Comparison of ENCODE assay signal across 17 cellular contexts in the genomic region with DNA sequence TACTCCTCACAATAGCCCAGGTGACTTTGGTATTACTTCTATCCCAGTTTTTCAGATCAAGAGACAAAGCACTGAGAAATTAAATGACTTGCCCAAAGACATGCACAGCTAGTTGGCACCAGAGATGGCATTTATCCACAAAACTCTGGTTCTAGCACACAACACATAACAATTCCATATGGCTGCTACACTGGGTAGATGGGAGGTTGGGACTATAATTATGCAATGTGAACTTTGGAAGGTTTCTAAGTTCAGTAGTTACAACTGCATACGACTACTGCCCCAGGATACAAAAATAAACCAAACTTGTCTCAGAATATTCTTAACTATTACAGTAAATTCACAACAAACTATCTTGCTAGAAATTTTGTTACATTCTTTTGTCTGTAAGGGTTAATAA. TPM values are rescaled to one million over a fixed set of nuclear protein-coding genes. Genes with fewer than 3 reads are reported as not detected.
DNase-seq lines count a peak whose midpoint lies in the region; ATAC-seq, FAIRE-seq and TF ChIP-seq lines count a peak whose summit lies in the region.
"Had no signal": no experiment of that assay in that cellular context is flagged by ENCODE, and none has a peak within 500 bp of the region (broad histone marks: within the 10 kb centered on the region; RNA-seq: fewer than 3 reads in every experiment).

No MANE protein-coding gene starts in this region.

- 0 out of 4 replicates have a peak, but pooled peaks of 1 of the 2 experiments have one; percentile 17 for TF ChIP-seq EP300 in HepG2 (IDR thresholded peaks at IDR 0.05; ENCODE audit: low read depth in 2 of 2, low read length in 2 of 2)
- no peak for TF ChIP-seq EP300 in HepG2 (CRISPR knock-in tag; IDR thresholded peaks at IDR 0.05; ENCODE audit: borderline replicate concordance)

- no peak for TF ChIP-seq RAD21 in HepG2 (CRISPR knock-in tag; IDR thresholded peaks at IDR 0.05)

- H2AFZ ChIP-seq in HepG2 (ENCODE audit: low read length) (no peak overlapping the region), osteoblast (ENCODE audit: low read length) (no peak overlapping the region)

- H3K36me3 Mint-ChIP-seq in naive thymus-derived CD8-positive, alpha-beta T cell = no peaks in the 10 kb centered on the region

- H3K4me2 ChIP-seq in HepG2 (ENCODE audit: low read depth, low read length) = no peak overlapping the region
- no peak overlapping the region for H3K4me2 ChIP-seq in osteoblast (ENCODE audit: insufficient read depth, low read length)
- H3K4me2 ChIP-seq: BLaER1 treated with 17β-estradiol and CSF1 and Interleukin-3, amounts not matched to agents 10 nM and 100 nM had no signal

- no peaks in the 10 kb centered on the region for H3K4me1 Mint-ChIP-seq in naive thymus-derived CD8-positive, alpha-beta T cell

- FAIRE-seq in HepG2 (lab: Jason Lieb, UNC) = no peak
- FAIRE-seq in urothelium cell line (lab: Jason Lieb, UNC) = no peak
- FAIRE-seq: GM12892 had no signal

- no peak for TF ChIP-seq POLR2A in HepG2 (IDR thresholded peaks at IDR 0.05; ENCODE audit: insufficient read depth in 1 of 2, low read depth in 2 of 2, low read length in 2 of 2)

- DNase-seq in heart right ventricle = no peak
- no peak for DNase-seq in Right ventricle myocardium superior
- peak; percentile 24 for DNase-seq in HepG2 (ENCODE audit: low spot score)
- peak; percentile 50 for DNase-seq in osteoblast (ENCODE audit: insufficient read length, low spot score, missing footprints)
- DNase-seq in superior temporal gyrus (ENCODE audit: extremely low spot score) = peak; percentile 17
- no peak for DNase-seq in urothelium cell line (ENCODE audit: low spot score)
- no peak for DNase-seq in naive thymus-derived CD8-positive, alpha-beta T cell
- DNase-seq: ACHN; CD4-positive, alpha-beta T cell; DND-41; GDM1; GOT3; H9 had no signal

- H3K4me3 ChIP-seq in heart right ventricle (no peak overlapping the region), HepG2 (replicated peaks in 1 of 3; ENCODE audit: insufficient read depth in 1 of 3, low read depth in 2 of 3, low read length in 3 of 3) (no peak overlapping the region), osteoblast (ENCODE audit: insufficient read depth, low read length) (no peak overlapping the region)
- H3K4me3 ChIP-seq: BLaER1 treated with 17β-estradiol and CSF1 and Interleukin-3, amounts not matched to agents 10 nM and 100 nM had no signal

- WGBS in heart right ventricle, 2 donors = 37 to 44% methylated on average over 1 of the region's 1 CpG
- WGBS in HepG2 (ENCODE audit: low lambda C conversion rate) = 0% methylated on average over 1 of the region's 1 CpG

- H3K9me3 Mint-ChIP-seq in naive thymus-derived CD8-positive, alpha-beta T cell = peaks cover 0 to 2% (median 0%) of the 10 kb centered on the region in 9 donors
- H3K9me3 Mint-ChIP-seq: CD4-positive, alpha-beta T cell; H9 had no signal

- in situ Hi-C loops in HepG2 (cut with HindIII; ENCODE audit: extremely low pct_ligation_motif_present, low pct_unique_long_range_greater_than_20kb) = no loop called here

- H3K27me3 Mint-ChIP-seq in naive thymus-derived CD8-positive, alpha-beta T cell = peaks cover 0 to 2% (median 0%) of the 10 kb centered on the region in 5 donors

- H4K20me1 ChIP-seq in HepG2 (ENCODE audit: insufficient read depth, low read length) (no peaks in the 10 kb centered on the region), osteoblast (ENCODE audit: insufficient read depth, low read length) (no peaks in the 10 kb centered on the region)
- H4K20me1 ChIP-seq: BLaER1 treated with 17β-estradiol and CSF1 and Interleukin-3, amounts not matched to agents 10 nM and 100 nM had no signal

- H3K36me3 ChIP-seq in heart right ventricle = no peaks in the 10 kb centered on the region
- no peaks in the 10 kb centered on the region for H3K36me3 ChIP-seq in HepG2 (replicated peaks in 1 of 2; ENCODE audit: control insufficient read depth in 1 of 2, insufficient read depth in 2 of 2, low read length in 2 of 2)
- no peaks in the 10 kb centered on the region for H3K36me3 ChIP-seq in osteoblast (ENCODE audit: insufficient read depth, low read length)
- H3K36me3 ChIP-seq: BLaER1 treated with 17β-estradiol and CSF1 and Interleukin-3, amounts not matched to agents 10 nM and 100 nM had no signal

- no peak overlapping the region for H3K4me3 Mint-ChIP-seq in naive thymus-derived CD8-positive, alpha-beta T cell
- H3K4me3 Mint-ChIP-seq: CD4-positive, alpha-beta T cell; H9 had no signal

- no peak for TF ChIP-seq CTCF in heart right ventricle (IDR thresholded peaks at IDR 0.05)
- no peak for TF ChIP-seq CTCF in HepG2 (CRISPR knock-in tag; IDR thresholded peaks at IDR 0.05)
- no peak for TF ChIP-seq CTCF in osteoblast (IDR thresholded peaks at IDR 0.05; ENCODE audit: extremely low read depth, low read depth, low read length)

- no peaks in the 10 kb centered on the region for H3K79me2 ChIP-seq in HepG2 (ENCODE audit: insufficient read depth, low read length)
- no peaks in the 10 kb centered on the region for H3K79me2 ChIP-seq in osteoblast (ENCODE audit: insufficient read depth, low read length)

- no peak overlapping the region for H3K27ac Mint-ChIP-seq in naive thymus-derived CD8-positive, alpha-beta T cell
- H3K27ac Mint-ChIP-seq: CD4-positive, alpha-beta T cell; H9 had no signal

- intact Hi-C loops in heart right ventricle (cut with DNase I) (loop anchor here in 1 of 10 donors (5.0 kb wide), 1 partner anchor 40 kb away; no protein-coding TSS in a partner anchor), Right ventricle myocardium superior (cut with DNase I) (no loop called here), HepG2 (cut with micrococcal nuclease; ENCODE audit: unreplicated experiment) (no loop called here)

- no peak for ATAC-seq in heart right ventricle
- ATAC-seq in Right ventricle myocardium superior (ENCODE audit: poor library complexity) = no peak
- peak; percentile 80 for ATAC-seq in HepG2
- no peak for ATAC-seq in HG02870 (IDR thresholded peaks at IDR 0.05; ENCODE audit: unreplicated experiment)
- ATAC-seq in naive thymus-derived CD8-positive, alpha-beta T cell = no peak

- POLR2A ChIA-PET in HepG2 (lab: Yijun Ruan, JAX) = no interaction called here
- POLR2A ChIA-PET in naive thymus-derived CD8-positive, alpha-beta T cell (lab: Charles Lee) = no interaction called here

- CTCF ChIA-PET in HepG2 (lab: Yijun Ruan, JAX; ENCODE audit: low intra/inter-chr PET ratio, low total read pairs) = no interaction called here

- no peak overlapping the region for H3K9ac ChIP-seq in HepG2 (ENCODE audit: insufficient read depth, low read depth, low read length)
- H3K9ac ChIP-seq: BLaER1 treated with 17β-estradiol and CSF1 and Interleukin-3, amounts not matched to agents 10 nM and 100 nM had no signal

- H3K4me1 ChIP-seq in heart right ventricle (peaks cover 0 to 80% (median 51%) of the 10 kb centered on the region in 9 donors), HepG2 (ENCODE audit: insufficient read depth, low read length) (peaks cover 9% of the 10 kb centered on the region), osteoblast (ENCODE audit: insufficient read depth, low read length) (peaks cover 13% of the 10 kb centered on the region)

- H3K27ac ChIP-seq in heart right ventricle (peak overlapping the region in 8 of 10 donors; percentile 45 to 84 (median 72)), HepG2 (ENCODE audit: extremely low read length, insufficient read depth, low read length) (no peak overlapping the region), osteoblast (ENCODE audit: low read depth, low read length) (no peak overlapping the region)
- H3K27ac ChIP-seq: BLaER1 treated with 17β-estradiol and CSF1 and Interleukin-3, amounts not matched to agents 10 nM and 100 nM had no signal

- no TSS peak for BruUV-seq in HepG2 (replicated peaks; lab: Mats Ljungman, UMichigan)

- H3K27me3 ChIP-seq in heart right ventricle (no peaks in the 10 kb centered on the region), HepG2 (ENCODE audit: control insufficient read depth in 1 of 2, insufficient read depth in 2 of 2, low read length in 2 of 2) (no peaks in the 10 kb centered on the region), osteoblast (ENCODE audit: insufficient read depth, low read length) (no peaks in the 10 kb centered on the region)
- H3K27me3 ChIP-seq: BLaER1 treated with 17β-estradiol and CSF1 and Interleukin-3, amounts not matched to agents 10 nM and 100 nM had no signal

- H3K9me3 ChIP-seq in heart right ventricle = no peaks in the 10 kb centered on the region
- no peaks in the 10 kb centered on the region for H3K9me3 ChIP-seq in HepG2 (ENCODE audit: low read length)
- H3K9me3 ChIP-seq in osteoblast (ENCODE audit: low read depth, low read length) = no peaks in the 10 kb centered on the region
- H3K9me3 ChIP-seq: BLaER1 treated with 17β-estradiol and CSF1 and Interleukin-3, amounts not matched to agents 10 nM and 100 nM had no signal

TF ChIP-seq in HepG2, 621 proteins besides CTCF, POLR2A, EP300 and RAD21 (continues in another document):
- TF ChIP-seq ZNF564 (CRISPR knock-in tag; IDR thresholded peaks at IDR 0.05) = peak; percentile 34; the same call in 1 of the 2 replicates

RNA-seq across cellular contexts. Expression of a gene that starts 54.2 kb away (rescaled TPM):
- total RNA-seq in heart right ventricle = 100 to 1,000 TPM; 356 to 486 (median 399) TPM
- 100 to 1,000 TPM; 102 to 153 TPM for polyA plus RNA-seq in heart right ventricle
- total RNA-seq in Right ventricle myocardium superior = 403 TPM
- total RNA-seq in HepG2 (2016; rRNA removed; fragmentation: Illumina TruSeq; extraction: Trizol) = 0.33 TPM in 1 of 2 replicates, not detected in the other
- total RNA-seq in HepG2 (2016; cell fraction: cytosol; rRNA removed; fragmentation: Illumina TruSeq; extraction: Trizol; ENCODE audit: low read depth) = not detected in 2 replicates
- total RNA-seq in HepG2 (2016; cell fraction: insoluble cytoplasmic fraction; rRNA removed; fragmentation: Illumina TruSeq; extraction: Trizol) = 0.15 and 0.24 TPM in 2 replicates
- total RNA-seq in HepG2 (2016; cell fraction: membrane; rRNA removed; fragmentation: Illumina TruSeq; extraction: Trizol) = not detected in 2 replicates
- total RNA-seq in HepG2 (2016; cell fraction: nucleus; rRNA removed; fragmentation: Illumina TruSeq; extraction: Trizol) = 0.78 and 1.1 TPM in 2 replicates
- polyA plus RNA-seq in HepG2 (2011; rRNA removed) = 0.08 TPM in 1 of 2 replicates, not detected in the other
- not detected in 2 replicates for polyA plus RNA-seq in HepG2 (2011; cell fraction: cytosol; rRNA removed)
- polyA plus RNA-seq in HepG2 (2011; cell fraction: nucleus; rRNA removed) = not detected in 2 replicates
- not detected in 2 replicates for polyA plus RNA-seq in HepG2 (2012)
- not detected in 2 replicates for polyA plus RNA-seq in HepG2 (2016; cell fraction: cytosol; fragmentation: Illumina TruSeq; extraction: Trizol; ENCODE audit: low read depth)
- polyA plus RNA-seq in HepG2 (2016; cell fraction: insoluble cytoplasmic fraction; fragmentation: Illumina TruSeq; extraction: Trizol; ENCODE audit: low read depth) = not detected in 2 replicates
- polyA plus RNA-seq in HepG2 (2016; cell fraction: membrane; fragmentation: Illumina TruSeq; extraction: Trizol; ENCODE audit: low read depth) = not detected in 2 replicates
- not detected in 2 replicates for polyA plus RNA-seq in HepG2 (2016; cell fraction: nucleus; fragmentation: Illumina TruSeq; extraction: Trizol; ENCODE audit: insufficient read depth, low read depth)
- polyA minus RNA-seq in HepG2 (2011; rRNA and poly(A)+ RNA removed; ENCODE audit: low replicate concordance) = 0.54 TPM in 1 of 2 replicates, not detected in the other
- polyA minus RNA-seq in HepG2 (2011; cell fraction: cytosol; rRNA and poly(A)+ RNA removed) = not detected in 2 replicates
- 7.8 TPM in 1 of 2 replicates, not detected in the other for polyA minus RNA-seq in HepG2 (2011; cell fraction: nucleus; rRNA and poly(A)+ RNA removed)
- 0.29 and 0.36 TPM in 2 replicates for total RNA-seq in osteoblast
- total RNA-seq in naive thymus-derived CD8-positive, alpha-beta T cell = not detected
- polyA plus RNA-seq in naive thymus-derived CD8-positive, alpha-beta T cell = not detected
- total RNA-seq: CD4-positive, alpha-beta T cell; H9; HT1080 had no signal

Comparison
In these comparisons a context has a peak if more than half of its experiments do, and no peak if none do; other contexts are left out.
1. DNase-seq: peak in HepG2 (single experiment), osteoblast (single experiment) and superior temporal gyrus (single experiment); none in heart right ventricle (0 of 2), Right ventricle myocardium superior (single experiment), urothelium cell line (single experiment) and naive thymus-derived CD8-positive, alpha-beta T cell (0 of 10).
2. H3K27ac ChIP-seq: peak in heart right ventricle (8 of 10); none in HepG2 (single experiment) and osteoblast (single experiment).
3. RNA of a gene that starts 54.2 kb away (total RNA-seq): 403 TPM in Right ventricle myocardium superior (single experiment) and 356 to 486 TPM in heart right ventricle; 0.29 to 0.36 TPM in osteoblast, 0.15 to 1.1 TPM in HepG2 and not detected in naive thymus-derived CD8-positive, alpha-beta T cell; every median in the first group is over 100 times any median in the second.